In genomic region chr15:70272565-70273355, GRCh38 we compare ENCODE assay signal across 17 cellular contexts.
"Had no signal": no experiment of that assay in that cellular context is flagged by ENCODE, and none has a peak within 500 bp of the region (broad histone marks: within the 10 kb centered on the region; RNA-seq: fewer than 3 reads in every experiment).

No MANE protein-coding gene starts in this region.

- H3K27me3 ChIP-seq: esophagus muscularis mucosa, pancreas, thyroid gland, vagina had no signal

- H3K9me3 Mint-ChIP-seq: activated naive CD4-positive, alpha-beta T cell treated with anti-CD3 and anti-CD28 coated beads, Interleukin-2, amount 50 U/mL, for 72 hours; activated T-cell treated with anti-CD3 and anti-CD28 coated beads, Interleukin-2, amount 50 U/mL, for 24 hours; immature natural killer cell; nephron; T-helper 2 cell treated with Interferon-gamma antibody and Interleukin-4, amounts not matched to agents 5 μg/mL and 100 μg/mL, for 36 hours had no signal

- ATAC-seq: activated CD8-positive, alpha-beta memory T cell treated with anti-CD3 and anti-CD28 coated beads, Interleukin-2, amount 10 ng/mL, durations not matched to agents 7 days and 5 days; left cardiac atrium; pancreas had no signal

- H3K4me1 Mint-ChIP-seq: activated CD8-positive, alpha-beta memory T cell treated with anti-CD3 and anti-CD28 coated beads, Interleukin-2, amount 10 ng/mL, durations not matched to agents 7 days and 5 days had no signal

- H3K4me1 ChIP-seq: pancreas had no signal

- H3K36me3 ChIP-seq: esophagus muscularis mucosa, pancreas, thyroid gland, vagina had no signal

- H3K27ac ChIP-seq: pancreas, thyroid gland had no signal

- H3K4me3 ChIP-seq: dorsolateral prefrontal cortex, esophagus muscularis mucosa, lung, pancreas, thyroid gland, vagina had no signal

- H3K36me3 Mint-ChIP-seq: activated CD8-positive, alpha-beta memory T cell treated with anti-CD3 and anti-CD28 coated beads, Interleukin-2, amount 10 ng/mL, durations not matched to agents 7 days and 5 days; activated naive CD4-positive, alpha-beta T cell treated with anti-CD3 and anti-CD28 coated beads, Interleukin-2, amount 50 U/mL, for 72 hours had no signal

- H3K27ac Mint-ChIP-seq: activated CD8-positive, alpha-beta memory T cell treated with anti-CD3 and anti-CD28 coated beads, Interleukin-2, amount 10 ng/mL, durations not matched to agents 7 days and 5 days; activated T-cell treated with anti-CD3 and anti-CD28 coated beads, Interleukin-2, amount 50 U/mL, for 24 hours; immature natural killer cell; nephron; T-helper 2 cell treated with Interferon-gamma antibody and Interleukin-4, amounts not matched to agents 5 μg/mL and 100 μg/mL, for 36 hours had no signal

- H3K9me3 ChIP-seq: esophagus muscularis mucosa, pancreas, thyroid gland, vagina had no signal

- H3K4me3 Mint-ChIP-seq: activated CD8-positive, alpha-beta memory T cell treated with anti-CD3 and anti-CD28 coated beads, Interleukin-2, amount 10 ng/mL, durations not matched to agents 7 days and 5 days; activated T-cell treated with anti-CD3 and anti-CD28 coated beads, Interleukin-2, amount 50 U/mL, for 24 hours; immature natural killer cell; nephron; T-helper 2 cell treated with Interferon-gamma antibody and Interleukin-4, amounts not matched to agents 5 μg/mL and 100 μg/mL, for 36 hours had no signal

- DNase-seq: activated CD4-positive, alpha-beta T cell treated with anti-CD3 and anti-CD28 coated beads, Interleukin-2, amount 50 U/mL, for 48 hours; activated CD8-positive, alpha-beta memory T cell treated with anti-CD3 and anti-CD28 coated beads, Interleukin-2, amount 10 ng/mL, durations not matched to agents 7 days and 5 days; activated effector memory CD4-positive, alpha-beta T cell treated with Interleukin-2 at 50 U/mL for 16 hours; activated T-cell treated with anti-CD3 and anti-CD28 coated beads, Interleukin-2, amount 50 U/mL, for 24 hours; dorsolateral prefrontal cortex; immature natural killer cell; left cardiac atrium; stimulated activated CD4-positive, alpha-beta T cell treated with anti-CD3 and anti-CD28 coated beads, Interleukin-15, amount 100 ng/mL, for 24 hours; stimulated activated CD4-positive, alpha-beta T cell treated with anti-CD3 and anti-CD28 coated beads, Interleukin-4, amount 100 ng/mL, for 4 hours; thyroid gland had no signal
